ENCODE assay signal across 9 cellular contexts in the genomic region with DNA sequence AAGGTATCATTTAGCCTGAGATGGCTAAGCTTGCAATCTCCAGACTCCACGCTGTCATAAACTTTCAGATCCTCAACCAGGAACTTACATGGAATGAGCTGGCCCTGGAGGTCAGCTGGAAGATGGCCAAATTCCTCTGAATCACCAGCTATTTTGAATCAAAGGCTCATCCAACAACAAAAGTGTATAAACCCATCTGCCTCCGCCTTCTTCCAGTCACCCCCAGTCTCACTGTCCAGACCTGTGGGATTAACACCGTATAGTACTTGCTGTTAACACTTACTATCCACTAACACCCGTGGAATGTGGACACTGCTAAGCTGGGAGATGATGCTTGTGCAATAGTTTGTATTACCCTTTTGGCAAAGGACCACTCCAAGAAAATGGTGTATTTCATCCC. TPM values are rescaled to one million over a fixed set of nuclear protein-coding genes. Genes with fewer than 3 reads are reported as not detected.
A peak's percentile ranks its signal among the peaks of the same experiment; 100 is the strongest.
DNase-seq lines count a peak whose midpoint lies in the region; ATAC-seq and TF ChIP-seq lines count a peak whose summit lies in the region.
"Had no signal": no experiment of that assay in that cellular context is flagged by ENCODE, and none has a peak within 500 bp of the region (broad histone marks: within the 10 kb centered on the region; RNA-seq: fewer than 3 reads in every experiment).

No MANE protein-coding gene starts in this region.

- no peak overlapping the region for H3K27ac Mint-ChIP-seq in WTC11

- H3K36me3 Mint-ChIP-seq in WTC11 = no peaks in the 10 kb centered on the region

- TF ChIP-seq CTCF in WTC11 (IDR thresholded peaks at IDR 0.05) = no peak

- peak; percentile 68 for DNase-seq in H4 (ENCODE audit: low spot score)
- DNase-seq in RPMI7951 (ENCODE audit: low read depth) = peak; percentile 93
- peak; percentile 80 for DNase-seq in pulmonary artery endothelial cell (ENCODE audit: low read depth, low spot score)
- no peak for DNase-seq in GF-D8 (lab: John Stamatoyannopoulos, UW)
- no peak for DNase-seq in WTC11 (ENCODE audit: low spot score)
- DNase-seq in retina = no peak
- DNase-seq: occipital lobe had no signal

- peaks cover 28% of the 10 kb centered on the region for H3K4me1 Mint-ChIP-seq in WTC11

- POLR2A ChIA-PET in WTC11 (lab: Charles Lee) = no interaction called here

- H3K27me3 Mint-ChIP-seq in WTC11 (ENCODE audit: low read depth) = no peaks in the 10 kb centered on the region; the same call in 1 of the 2 replicates

- no peak overlapping the region; the same call in 1 of the 2 replicates for H3K4me3 Mint-ChIP-seq in WTC11

- peak; percentile 67 for ATAC-seq in esophagus mucosa
- ATAC-seq in WTC11 = no peak
- no peak for ATAC-seq in GM19395 (IDR thresholded peaks at IDR 0.05; ENCODE audit: unreplicated experiment)

- CTCF ChIA-PET in WTC11 (lab: Charles Lee) = no interaction called here

- H3K9me3 Mint-ChIP-seq in WTC11 = no peaks in the 10 kb centered on the region

TF ChIP-seq in WTC11, 78 proteins besides CTCF, POLR2A, EP300 and RAD21:
- no peak for TF ChIP-seq FOXK1 (CRISPR knock-in tag; IDR thresholded peaks at IDR 0.05)
- no peak for TF ChIP-seq ZBTB21 (CRISPR knock-in tag; IDR thresholded peaks at IDR 0.05; ENCODE audit: borderline replicate concordance)
- no peak for TF ChIP-seq NR1H2 (CRISPR knock-in tag; IDR thresholded peaks at IDR 0.05)
- TF ChIP-seq RELA (CRISPR knock-in tag; IDR thresholded peaks at IDR 0.05; ENCODE audit: borderline replicate concordance) = no peak
- no peak for TF ChIP-seq CDX4 (CRISPR knock-in tag; IDR thresholded peaks at IDR 0.05; ENCODE audit: borderline replicate concordance)
- TF ChIP-seq IRF2 (CRISPR knock-in tag; IDR thresholded peaks at IDR 0.05; ENCODE audit: borderline replicate concordance, low read depth) = no peak

RNA-seq across cellular contexts. Expression of gene LCMT1, which starts 1.9 kb away (rescaled TPM):
- total RNA-seq in H4 (2014; rRNA removed; shearing (Covaris generic)) = 32.1 and 59.9 TPM in 2 replicates
- 33.7 and 50.6 TPM in 2 replicates for total RNA-seq in RPMI7951 (2014; rRNA removed; shearing (Covaris generic))
- 26.8 TPM for total RNA-seq in esophagus mucosa
- total RNA-seq in pulmonary artery endothelial cell = 26.6 and 29.7 TPM in 2 replicates
- total RNA-seq in WTC11 (2021) = 86.3 to 89.6 TPM (median 86.7 TPM) in 3 replicates

Comparison
In these comparisons a context has a peak if more than half of its experiments do, and no peak if none do; other contexts are left out.
1. DNase-seq: peak in H4 (single experiment), RPMI7951 (single experiment) and pulmonary artery endothelial cell (single experiment); none in GF-D8 (single experiment), WTC11 (single experiment) and retina (single experiment).